27 cellular contexts compared by ENCODE assay signal in genomic region chr5:156272139-156272538, GRCh38. TPM values are rescaled to one million over a fixed set of nuclear protein-coding genes. Genes with fewer than 3 reads are reported as not detected.
DNase-seq lines count a peak whose midpoint lies in the region; ATAC-seq, FAIRE-seq and TF ChIP-seq lines count a peak whose summit lies in the region.
"Had no signal": no experiment of that assay in that cellular context is flagged by ENCODE, and none has a peak within 500 bp of the region (broad histone marks: within the 10 kb centered on the region; RNA-seq: fewer than 3 reads in every experiment).

No MANE protein-coding gene starts in this region.

- H3K27me3 ChIP-seq in heart right ventricle (no peaks in the 10 kb centered on the region), HepG2 (ENCODE audit: control insufficient read depth in 1 of 2, insufficient read depth in 2 of 2, low read length in 2 of 2) (no peaks in the 10 kb centered on the region), right lobe of liver (no peaks in the 10 kb centered on the region), right cardiac atrium (ENCODE audit: control insufficient read depth, insufficient read depth) (no peaks in the 10 kb centered on the region)
- H3K27me3 ChIP-seq: BE2C; BLaER1 treated with 17β-estradiol and CSF1 and Interleukin-3, amounts not matched to agents 10 nM and 100 nM had no signal

- H3K4me3 ChIP-seq in heart right ventricle = no peak overlapping the region
- H3K4me3 ChIP-seq in HepG2 (replicated peaks in 1 of 3; ENCODE audit: insufficient read depth in 1 of 3, low read depth in 2 of 3, low read length in 3 of 3) = no peak overlapping the region
- H3K4me3 ChIP-seq in right lobe of liver = no peak overlapping the region
- no peak overlapping the region for H3K4me3 ChIP-seq in right cardiac atrium (ENCODE audit: low read length)
- H3K4me3 ChIP-seq: A549; BLaER1 treated with 17β-estradiol and CSF1 and Interleukin-3, amounts not matched to agents 10 nM and 100 nM; GM23338 had no signal

- WGBS in heart right ventricle, 2 donors = 92 to 94% methylated on average over 3 of the region's 3 CpGs
- 9% methylated on average over 3 of the region's 3 CpGs for WGBS in HepG2 (ENCODE audit: low lambda C conversion rate)
- WGBS in right lobe of liver (ENCODE audit: insufficient coverage, low coverage, low lambda C conversion rate, missing lambda C conversion rate) = 80% methylated on average over 3 of the region's 3 CpGs
- 88% methylated on average over 3 of the region's 3 CpGs for WGBS in right cardiac atrium

- no peaks in the 10 kb centered on the region for H4K20me1 ChIP-seq in HepG2 (ENCODE audit: insufficient read depth, low read length)
- H4K20me1 ChIP-seq: BLaER1 treated with 17β-estradiol and CSF1 and Interleukin-3, amounts not matched to agents 10 nM and 100 nM had no signal

- no peak for ATAC-seq in heart right ventricle
- no peak for ATAC-seq in Right ventricle myocardium superior (ENCODE audit: poor library complexity)
- ATAC-seq in HepG2 = no peak
- no peak for ATAC-seq in right lobe of liver
- ATAC-seq in right cardiac atrium = no peak
- ATAC-seq: A549, GM23338, HCT116 had no signal

- H3K36me3 ChIP-seq in heart right ventricle (no peaks in the 10 kb centered on the region), HepG2 (replicated peaks in 1 of 2; ENCODE audit: control insufficient read depth in 1 of 2, insufficient read depth in 2 of 2, low read length in 2 of 2) (no peaks in the 10 kb centered on the region), right lobe of liver (no peaks in the 10 kb centered on the region)
- H3K36me3 ChIP-seq: BE2C; BLaER1 treated with 17β-estradiol and CSF1 and Interleukin-3, amounts not matched to agents 10 nM and 100 nM had no signal

- TF ChIP-seq POLR2A in HepG2 (IDR thresholded peaks at IDR 0.05; ENCODE audit: insufficient read depth in 1 of 2, low read depth in 2 of 2, low read length in 2 of 2) = no peak
- TF ChIP-seq POLR2A in right lobe of liver (IDR thresholded peaks at IDR 0.05) = no peak

- H3K27ac ChIP-seq in heart right ventricle (peak overlapping the region in 9 of 10 donors; percentile 5 to 70 (median 62)), HepG2 (ENCODE audit: extremely low read length, insufficient read depth, low read length) (no peak overlapping the region), right lobe of liver (no peak overlapping the region), right cardiac atrium (ENCODE audit: low read length) (peak overlapping the region; percentile 52)
- H3K27ac ChIP-seq: A549; BLaER1 treated with 17β-estradiol and CSF1 and Interleukin-3, amounts not matched to agents 10 nM and 100 nM had no signal

- H3K4me1 ChIP-seq in heart right ventricle (peaks cover 0 to 42% (median 14%) of the 10 kb centered on the region in 9 donors), HepG2 (ENCODE audit: insufficient read depth, low read length) (no peaks in the 10 kb centered on the region), right lobe of liver (no peaks in the 10 kb centered on the region), right cardiac atrium (ENCODE audit: control insufficient read depth, insufficient read depth, low read length) (peaks cover 3% of the 10 kb centered on the region)
- H3K4me1 ChIP-seq: A549, BE2C had no signal

- intact Hi-C loops in heart right ventricle (cut with DNase I) (no loop called here), Right ventricle myocardium superior (cut with DNase I) (no loop called here), HepG2 (cut with micrococcal nuclease; ENCODE audit: unreplicated experiment) (no loop called here), right lobe of liver (cut with DNase I) (no loop called here), right cardiac atrium (cut with DNase I) (no loop called here)

- no peak overlapping the region for H3K9ac ChIP-seq in HepG2 (ENCODE audit: insufficient read depth, low read depth, low read length)
- H3K9ac ChIP-seq: BLaER1 treated with 17β-estradiol and CSF1 and Interleukin-3, amounts not matched to agents 10 nM and 100 nM had no signal

- BruUV-seq in HepG2 (replicated peaks; lab: Mats Ljungman, UMichigan) = no TSS peak

- CTCF ChIA-PET in HepG2 (lab: Yijun Ruan, JAX; ENCODE audit: low intra/inter-chr PET ratio, low total read pairs) = no interaction called here

- TF ChIP-seq EP300 in HepG2 (IDR thresholded peaks at IDR 0.05; ENCODE audit: low read depth in 2 of 2, low read length in 2 of 2) (no peak), HepG2 (CRISPR knock-in tag; IDR thresholded peaks at IDR 0.05; ENCODE audit: borderline replicate concordance) (no peak)

- H2AFZ ChIP-seq in HepG2 (ENCODE audit: low read length) = no peak overlapping the region

- H3K79me2 ChIP-seq in HepG2 (ENCODE audit: insufficient read depth, low read length) = no peaks in the 10 kb centered on the region

- H3K9me3 ChIP-seq in heart right ventricle (peaks cover 0 to 12% (median 0%) of the 10 kb centered on the region in 11 donors), HepG2 (ENCODE audit: low read length) (peaks cover 15% of the 10 kb centered on the region; the same call in 1 of the 2 replicates), right lobe of liver (no peaks in the 10 kb centered on the region), right cardiac atrium (ENCODE audit: control insufficient read depth, low read length) (no peaks in the 10 kb centered on the region)
- H3K9me3 ChIP-seq: BE2C had no signal

- POLR2A ChIA-PET in HepG2 (lab: Yijun Ruan, JAX) = no interaction called here

- in situ Hi-C loops in HepG2 (cut with HindIII; ENCODE audit: extremely low pct_ligation_motif_present, low pct_unique_long_range_greater_than_20kb) = no loop called here

- FAIRE-seq in HepG2 (lab: Jason Lieb, UNC) = no peak
- FAIRE-seq: A549, D721Med, GM12891, GM18507 had no signal

- no peak overlapping the region for H3K4me2 ChIP-seq in HepG2 (ENCODE audit: low read depth, low read length)
- H3K4me2 ChIP-seq: A549; BLaER1 treated with 17β-estradiol and CSF1 and Interleukin-3, amounts not matched to agents 10 nM and 100 nM; GM23338 had no signal

- no peak for DNase-seq in heart right ventricle
- no peak for DNase-seq in Right ventricle myocardium superior
- no peak for DNase-seq in HepG2 (ENCODE audit: low spot score)
- DNase-seq in right lobe of liver = no peak
- DNase-seq in right cardiac atrium = no peak
- DNase-seq in NCI-H1048 (lab: John Stamatoyannopoulos, UW) = no peak
- DNase-seq in dermis blood vessel endothelial cell = no peak
- DNase-seq: 8988T; ACHN; AML-193; BE2C; CD4-positive, alpha-beta T cell; CD8-positive, alpha-beta memory T cell; DMS 273 treated with DMSO at 0.1 percent for 48 hours; DMS79; EL; GDM1; H9; HFFc6 had no signal

- TF ChIP-seq CTCF in heart right ventricle (IDR thresholded peaks at IDR 0.05) (no peak), HepG2 (CRISPR knock-in tag; IDR thresholded peaks at IDR 0.05) (no peak), right lobe of liver (IDR thresholded peaks at IDR 0.05) (no peak)

- no peak for TF ChIP-seq RAD21 in HepG2 (CRISPR knock-in tag; IDR thresholded peaks at IDR 0.05)

TF ChIP-seq in HepG2, 621 proteins besides CTCF, POLR2A, EP300 and RAD21 (continues in another document):
- TF ChIP-seq REXO4 (CRISPR knock-in tag; IDR thresholded peaks at IDR 0.05; ENCODE audit: borderline replicate concordance) (no peak), CEBPB (IDR thresholded peaks at IDR 0.05; ENCODE audit: borderline replicate concordance, low read depth, low read length) (no peak), TMF1 (CRISPR knock-in tag; IDR thresholded peaks at IDR 0.05; ENCODE audit: low read depth) (no peak), ZNF775 (CRISPR knock-in tag; IDR thresholded peaks at IDR 0.05; ENCODE audit: borderline replicate concordance) (no peak), JARID2 (CRISPR knock-in tag; IDR thresholded peaks at IDR 0.05; ENCODE audit: insufficient replicate concordance) (no peak), ZNF569 (CRISPR knock-in tag; IDR thresholded peaks at IDR 0.05; ENCODE audit: borderline replicate concordance) (no peak), FOXA1 (IDR thresholded peaks at IDR 0.05) (no peak), FOXA1 (CRISPR knock-in tag; IDR thresholded peaks at IDR 0.05) (no peak)
- TF ChIP-seq, protein P1, sequence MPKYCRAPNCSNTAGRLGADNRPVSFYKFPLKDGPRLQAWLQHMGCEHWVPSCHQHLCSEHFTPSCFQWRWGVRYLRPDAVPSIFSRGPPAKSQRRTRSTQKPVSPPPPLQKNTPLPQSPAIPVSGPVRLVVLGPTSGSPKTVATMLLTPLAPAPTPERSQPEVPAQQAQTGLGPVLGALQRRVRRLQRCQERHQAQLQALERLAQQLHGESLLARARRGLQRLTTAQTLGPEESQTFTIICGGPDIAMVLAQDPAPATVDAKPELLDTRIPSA (CRISPR knock-in tag; IDR thresholded peaks at IDR 0.05; ENCODE audit: borderline replicate concordance) = no peak

RNA-seq across cellular contexts. Expression of gene SGCD, which starts 54.8 kb away (rescaled TPM):
- total RNA-seq in heart right ventricle (100 to 1,000 TPM in 6 of 10 donors, 10 to 100 TPM in 4; 74.4 to 153 (median 101) TPM), Right ventricle myocardium superior (81.5 TPM), HepG2 (2016; rRNA removed; fragmentation: Illumina TruSeq; extraction: Trizol) (not detected in 2 replicates), right lobe of liver (1 to 10 TPM in 3 of 6 experiments, under 1 TPM in 3; 0.31 to 3.1 (median 0.95) TPM), right cardiac atrium (100 to 1,000 TPM in 1 of 4 donors, 10 to 100 TPM in 3; 73.1 to 151 (median 84.1) TPM), dermis blood vessel endothelial cell (0.51 and 0.84 TPM in 2 replicates)
- polyA plus RNA-seq in heart right ventricle (10 to 100 TPM; 12.0 to 19.4 TPM), HepG2 (2011; rRNA removed) (not detected in 2 replicates), right cardiac atrium (23.2 TPM)
- total RNA-seq in HepG2 (2016; cell fraction: cytosol; rRNA removed; fragmentation: Illumina TruSeq; extraction: Trizol; ENCODE audit: low read depth) = not detected in 2 replicates
- total RNA-seq in HepG2 (2016; cell fraction: insoluble cytoplasmic fraction; rRNA removed; fragmentation: Illumina TruSeq; extraction: Trizol) = not detected in 2 replicates
- total RNA-seq in HepG2 (2016; cell fraction: membrane; rRNA removed; fragmentation: Illumina TruSeq; extraction: Trizol) = not detected in 2 replicates
- not detected in 2 replicates for total RNA-seq in HepG2 (2016; cell fraction: nucleus; rRNA removed; fragmentation: Illumina TruSeq; extraction: Trizol)
- polyA plus RNA-seq in HepG2 (2011; cell fraction: cytosol; rRNA removed) = not detected in 2 replicates
- polyA plus RNA-seq in HepG2 (2011; cell fraction: nucleus; rRNA removed) = not detected in 2 replicates
- polyA plus RNA-seq in HepG2 (2012) = not detected in 2 replicates
- not detected in 2 replicates for polyA plus RNA-seq in HepG2 (2016; cell fraction: cytosol; fragmentation: Illumina TruSeq; extraction: Trizol; ENCODE audit: low read depth)
- polyA plus RNA-seq in HepG2 (2016; cell fraction: insoluble cytoplasmic fraction; fragmentation: Illumina TruSeq; extraction: Trizol; ENCODE audit: low read depth) = not detected in 2 replicates
- not detected in 2 replicates for polyA plus RNA-seq in HepG2 (2016; cell fraction: membrane; fragmentation: Illumina TruSeq; extraction: Trizol; ENCODE audit: low read depth)
- polyA plus RNA-seq in HepG2 (2016; cell fraction: nucleus; fragmentation: Illumina TruSeq; extraction: Trizol; ENCODE audit: insufficient read depth, low read depth) = not detected in 2 replicates
- not detected in 2 replicates for polyA minus RNA-seq in HepG2 (2011; rRNA and poly(A)+ RNA removed; ENCODE audit: low replicate concordance)
- not detected in 2 replicates for polyA minus RNA-seq in HepG2 (2011; cell fraction: cytosol; rRNA and poly(A)+ RNA removed)
- not detected in 2 replicates for polyA minus RNA-seq in HepG2 (2011; cell fraction: nucleus; rRNA and poly(A)+ RNA removed)
- total RNA-seq: CD4-positive, alpha-beta T cell had no signal
- polyA plus RNA-seq: CD14-positive monocyte had no signal

Comparison
In these comparisons a context has a peak if more than half of its experiments do, and no peak if none do; other contexts are left out.
1. H3K27ac ChIP-seq: peak in heart right ventricle (9 of 10) and right cardiac atrium (single experiment); none in HepG2 (single experiment) and right lobe of liver (0 of 3).
2. RNA of gene SGCD, which starts 54.8 kb away (total RNA-seq): 74.4 to 153 TPM in heart right ventricle, 73.1 to 151 TPM in right cardiac atrium and 81.5 TPM in Right ventricle myocardium superior (single experiment); 0.31 to 3.1 TPM in right lobe of liver, 0.51 to 0.84 TPM in dermis blood vessel endothelial cell and not detected in HepG2; every median in the first group is over 10 times any median in the second.